Comparison of ENCODE assay signal across 26 cellular contexts in genomic region chr9:109355564-109356297, GRCh38. TPM values are rescaled to one million over a fixed set of nuclear protein-coding genes. Genes with fewer than 3 reads are reported as not detected.
DNase-seq lines count a peak whose midpoint lies in the region; ATAC-seq and TF ChIP-seq lines count a peak whose summit lies in the region.
"Had no signal": no experiment of that assay in that cellular context is flagged by ENCODE, and none has a peak within 500 bp of the region (broad histone marks: within the 10 kb centered on the region; RNA-seq: fewer than 3 reads in every experiment).

No MANE protein-coding gene starts in this region.

- ATAC-seq in upper lobe of left lung (ENCODE audit: low FRiP score in 2 of 2): peak; percentile 16 to 61
- no peak for ATAC-seq in HG02798 (IDR thresholded peaks at IDR 0.05; ENCODE audit: poor library complexity, unreplicated experiment)
- ATAC-seq in right lobe of liver: no peak
- ATAC-seq in T-helper 17 cell: no peak
- ATAC-seq: GM12878; natural killer cell; PC-3; stimulated activated naive CD8-positive, alpha-beta T cell treated with anti-CD3 and anti-CD28 coated beads, Interleukin-15, Interleukin-2, amounts not matched to agents 100 U/mL and 50 U/mL, for 24 hours had no signal

- H3K27me3 ChIP-seq in upper lobe of left lung: no peaks in the 10 kb centered on the region
- no peaks in the 10 kb centered on the region for H3K27me3 ChIP-seq in right lobe of liver

- H3K36me3 ChIP-seq in upper lobe of left lung: no peaks in the 10 kb centered on the region
- no peaks in the 10 kb centered on the region for H3K36me3 ChIP-seq in right lobe of liver

- no peaks in the 10 kb centered on the region for H3K4me1 Mint-ChIP-seq in T-helper 17 cell
- H3K4me1 Mint-ChIP-seq: activated naive CD8-positive, alpha-beta T cell treated with anti-CD3 and anti-CD28 coated beads, Interleukin-2, amount 10 ng/mL, durations not matched to agents 7 days and 5 days; B cell; brain; natural killer cell had no signal

- H3K4me1 ChIP-seq in upper lobe of left lung: no peaks in the 10 kb centered on the region
- H3K4me1 ChIP-seq in right lobe of liver: no peaks in the 10 kb centered on the region
- H3K4me1 ChIP-seq: parathyroid adenoma had no signal

- TF ChIP-seq EP300 in upper lobe of left lung (IDR thresholded peaks at IDR 0.05): no peak

- H3K9me3 ChIP-seq in upper lobe of left lung (no peaks in the 10 kb centered on the region), right lobe of liver (no peaks in the 10 kb centered on the region), T-helper 17 cell (ENCODE audit: control insufficient read depth, low read length, poor library complexity, severe bottlenecking) (no peaks in the 10 kb centered on the region)

- no peak overlapping the region for H3K4me3 Mint-ChIP-seq in T-helper 17 cell
- H3K4me3 Mint-ChIP-seq: activated naive CD8-positive, alpha-beta T cell treated with anti-CD3 and anti-CD28 coated beads, Interleukin-2, amount 10 ng/mL, durations not matched to agents 7 days and 5 days; B cell; brain; natural killer cell; type B pancreatic cell had no signal

- 70 to 79% methylated on average over 21 of the region's 21 CpGs for WGBS in upper lobe of left lung, 2 donors
- WGBS in right lobe of liver (ENCODE audit: insufficient coverage, low coverage, low lambda C conversion rate, missing lambda C conversion rate): 80% methylated on average over 10 of the region's 21 CpGs

- no peaks in the 10 kb centered on the region for H3K36me3 Mint-ChIP-seq in T-helper 17 cell (ENCODE audit: low read depth)
- H3K36me3 Mint-ChIP-seq: activated naive CD8-positive, alpha-beta T cell treated with anti-CD3 and anti-CD28 coated beads, Interleukin-2, amount 10 ng/mL, durations not matched to agents 7 days and 5 days; brain; natural killer cell; type B pancreatic cell had no signal

- H3K27me3 Mint-ChIP-seq in T-helper 17 cell: peaks cover 15% of the 10 kb centered on the region

- no peak for TF ChIP-seq POLR2A in upper lobe of left lung (IDR thresholded peaks at IDR 0.05)
- no peak for TF ChIP-seq POLR2A in right lobe of liver (IDR thresholded peaks at IDR 0.05)

- H3K27ac ChIP-seq in upper lobe of left lung (no peak overlapping the region), right lobe of liver (no peak overlapping the region)
- H3K27ac ChIP-seq: parathyroid adenoma, SK-N-MC had no signal

- H3K4me3 ChIP-seq in epithelial cell of esophagus (ENCODE audit: low read length) (no peak overlapping the region), upper lobe of left lung (no peak overlapping the region), right lobe of liver (no peak overlapping the region)
- H3K4me3 ChIP-seq: GM12878, SK-N-MC had no signal

- intact Hi-C loops in right lobe of liver (cut with DNase I): no loop called here

- no peak for TF ChIP-seq CTCF in epithelial cell of esophagus (IDR thresholded peaks at IDR 0.05; ENCODE audit: insufficient read depth, low read depth, low read length, missing control alignments)
- no peak for TF ChIP-seq CTCF in upper lobe of left lung (IDR thresholded peaks at IDR 0.05)
- TF ChIP-seq CTCF in right lobe of liver (IDR thresholded peaks at IDR 0.05): no peak

- DNase-seq in NCI-H748 (lab: John Stamatoyannopoulos, UW; ENCODE audit: unreplicated experiment): peak; percentile 81
- no peak for DNase-seq in NCI-H748 treated with DMSO at 0.1 percent for 48 hours (lab: John Stamatoyannopoulos, UW)
- peak; percentile 42 for DNase-seq in NCI-H2107 treated with DMSO at 0.1 percent for 48 hours (lab: John Stamatoyannopoulos, UW; ENCODE audit: unreplicated experiment)
- DNase-seq in epithelial cell of esophagus (ENCODE audit: low read depth): peak; percentile 27
- DNase-seq in upper lobe of left lung: peak; percentile 25 to 46
- no peak for DNase-seq in right lobe of liver
- DNase-seq in T-helper 17 cell: no peak
- DNase-seq: activated CD4-positive, CD25-positive, alpha-beta regulatory T cell treated with anti-CD3 and anti-CD28 coated beads, Interleukin-2, amount 50 U/mL, for 72 hours; activated naive CD8-positive, alpha-beta T cell treated with anti-CD3 and anti-CD28 coated beads, Interleukin-2, amount 10 ng/mL, durations not matched to agents 7 days and 5 days; COR-L47; HCEC 1CT; mesendoderm; natural killer cell; NCI-H1694 treated with DMSO at 0.1 percent for 48 hours; NCI-H774; PC-3; stimulated activated CD4-positive, alpha-beta T cell treated with anti-CD3 and anti-CD28 coated beads, Interleukin-2, amount 100 ng/mL, for 24 hours; stimulated activated naive CD8-positive, alpha-beta T cell treated with anti-CD3 and anti-CD28 coated beads, Interleukin-15, Interleukin-2, amounts not matched to agents 100 U/mL and 50 U/mL, for 24 hours; T-helper 9 cell had no signal

- H3K27ac Mint-ChIP-seq in T-helper 17 cell: no peak overlapping the region
- H3K27ac Mint-ChIP-seq: activated naive CD8-positive, alpha-beta T cell treated with anti-CD3 and anti-CD28 coated beads, Interleukin-2, amount 10 ng/mL, durations not matched to agents 7 days and 5 days; B cell; brain; natural killer cell; type B pancreatic cell had no signal

RNA-seq across cellular contexts. Expression of gene EPB41L4B, which starts 34.9 kb away (rescaled TPM):
- total RNA-seq in upper lobe of left lung (10 to 100 TPM in 3 of 6 donors, 1 to 10 TPM in 3; 8.3 to 28.0 (median 10.9) TPM), right lobe of liver (10 to 100 TPM; 29.0 to 89.0 (median 32.4) TPM), T-helper 17 cell (not detected)
- total RNA-seq: activated naive CD8-positive, alpha-beta T cell treated with anti-CD3 and anti-CD28 coated beads, Interleukin-2, amount 10 ng/mL, durations not matched to agents 7 days and 5 days; natural killer cell had no signal

Comparison
In these comparisons a context has a peak if more than half of its experiments do, and no peak if none do; other contexts are left out.
1. DNase-seq: peak in NCI-H748 (single experiment), NCI-H2107 treated with DMSO at 0.1 percent for 48 hours (single experiment), epithelial cell of esophagus (single experiment) and upper lobe of left lung (2 of 2); none in NCI-H748 treated with DMSO at 0.1 percent for 48 hours (single experiment), right lobe of liver (0 of 3) and T-helper 17 cell (0 of 3).
2. ATAC-seq: peak in upper lobe of left lung (2 of 2); none in HG02798 (single experiment), right lobe of liver (0 of 4) and T-helper 17 cell (single experiment).
3. RNA of gene EPB41L4B, which starts 34.9 kb away (total RNA-seq): 29.0 to 89.0 TPM in right lobe of liver and 8.3 to 28.0 TPM in upper lobe of left lung; not detected in T-helper 17 cell; every median in the first group is over 4 times any median in the second.